10 cellular contexts compared by ENCODE assay signal in genomic region chr7:134886353-134887057, GRCh38.
DNase-seq lines count a peak whose midpoint lies in the region; ATAC-seq and TF ChIP-seq lines count a peak whose summit lies in the region.
"Had no signal": no experiment of that assay in that cellular context is flagged by ENCODE, and none has a peak within 500 bp of the region (broad histone marks: within the 10 kb centered on the region; RNA-seq: fewer than 3 reads in every experiment).

No MANE protein-coding gene starts in this region.

- POLR2A ChIA-PET in CD4-positive, alpha-beta T cell (lab: Charles Lee): interaction anchor here (0.9 to 1.3 kb wide), 3 partner anchors 22 to 427 kb away, joined by 3 to 9 read pairs (median 3); partner anchors contain the start of gene AKR1B1

- no peak overlapping the region for H3K9ac ChIP-seq in endocrine pancreas (ENCODE audit: control insufficient read depth, insufficient read depth, low read length)

- peak overlapping the region; percentile 72 for H3K27ac Mint-ChIP-seq in CD4-positive, alpha-beta T cell
- H3K27ac Mint-ChIP-seq: stimulated activated naive CD8-positive, alpha-beta T cell treated with anti-CD3 and anti-CD28 coated beads, Interleukin-15, Interleukin-2, amounts not matched to agents 100 ng/mL and 50 ng/mL, for 24 hours had no signal

- no peaks in the 10 kb centered on the region for H3K9me3 ChIP-seq in CD4-positive, alpha-beta T cell (ENCODE audit: control insufficient read depth, low read length)
- no peaks in the 10 kb centered on the region for H3K9me3 ChIP-seq in endocrine pancreas (ENCODE audit: control insufficient read depth, low read length)

- no peaks in the 10 kb centered on the region for H3K36me3 ChIP-seq in endocrine pancreas (ENCODE audit: control insufficient read depth, insufficient read depth, low read length)

- intact Hi-C loops in CD4-positive, alpha-beta T cell (cut with DNase I, micrococcal nuclease): no loop called here

- H3K4me3 ChIP-seq in endocrine pancreas (ENCODE audit: control insufficient read depth, insufficient read depth, low read length): peak overlapping the region; percentile 58

- no peaks in the 10 kb centered on the region for H3K36me3 Mint-ChIP-seq in CD4-positive, alpha-beta T cell (ENCODE audit: low read depth)

- CTCF ChIA-PET in CD4-positive, alpha-beta T cell (lab: Charles Lee): interaction anchor here (0.6 kb wide), 1 partner anchor 383 kb away, joined by 4 read pairs; no protein-coding TSS in a partner anchor

- peak; percentile 54 for ATAC-seq in CD4-positive, alpha-beta T cell (ENCODE audit: poor library complexity)
- ATAC-seq in omental fat pad (ENCODE audit: low FRiP score) (peak; percentile 38), HG02763 (IDR thresholded peaks at IDR 0.05; ENCODE audit: unreplicated experiment) (no peak), HG03039 (IDR thresholded peaks at IDR 0.05; ENCODE audit: unreplicated experiment) (no peak), HG02852 (IDR thresholded peaks at IDR 0.05; ENCODE audit: unreplicated experiment) (no peak)

- DNase-seq in CD4-positive, alpha-beta T cell: no peak
- peak; percentile 89 for DNase-seq in NCI-H2081 treated with DMSO at 0.1 percent for 48 hours (lab: John Stamatoyannopoulos, UW)
- DNase-seq in omental fat pad (ENCODE audit: low spot score): no peak
- no peak for DNase-seq in OCI-M2 (lab: John Stamatoyannopoulos, UW; ENCODE audit: unreplicated experiment)
- DNase-seq: activated CD8-positive, alpha-beta memory T cell treated with anti-CD3 and anti-CD28 coated beads for 24 hours had no signal

- H3K4me1 ChIP-seq in endocrine pancreas (ENCODE audit: control insufficient read depth, insufficient read depth, low read length): peaks cover 4% of the 10 kb centered on the region

- H3K4me1 Mint-ChIP-seq in CD4-positive, alpha-beta T cell (ENCODE audit: low read depth): peaks cover 28% of the 10 kb centered on the region

- H3K4me3 Mint-ChIP-seq in CD4-positive, alpha-beta T cell: peak overlapping the region; percentile 26
- H3K4me3 Mint-ChIP-seq: stimulated activated naive CD8-positive, alpha-beta T cell treated with anti-CD3 and anti-CD28 coated beads, Interleukin-15, Interleukin-2, amounts not matched to agents 100 ng/mL and 50 ng/mL, for 24 hours had no signal

- H3K27me3 Mint-ChIP-seq in CD4-positive, alpha-beta T cell: peaks cover 5% of the 10 kb centered on the region

- no peaks in the 10 kb centered on the region for H3K27me3 ChIP-seq in CD4-positive, alpha-beta T cell (ENCODE audit: control insufficient read depth, insufficient read depth, low read length)
- no peaks in the 10 kb centered on the region for H3K27me3 ChIP-seq in endocrine pancreas (ENCODE audit: control insufficient read depth, insufficient read depth, low read length)

- no peaks in the 10 kb centered on the region for H3K9me3 Mint-ChIP-seq in CD4-positive, alpha-beta T cell
- H3K9me3 Mint-ChIP-seq: stimulated activated naive CD8-positive, alpha-beta T cell treated with anti-CD3 and anti-CD28 coated beads, Interleukin-15, Interleukin-2, amounts not matched to agents 100 ng/mL and 50 ng/mL, for 24 hours had no signal

- no peak for TF ChIP-seq CTCF in CD4-positive, alpha-beta T cell (IDR thresholded peaks at IDR 0.05)
- TF ChIP-seq CTCF in omental fat pad (IDR thresholded peaks at IDR 0.05): no peak

- H3K27ac ChIP-seq in CD4-positive, alpha-beta T cell (ENCODE audit: low read depth, low read length): no peak overlapping the region

Comparison
In these comparisons a context has a peak if more than half of its experiments do, and no peak if none do; other contexts are left out.
1. ATAC-seq: peak in CD4-positive, alpha-beta T cell (single experiment) and omental fat pad (single experiment); none in HG02763 (single experiment), HG03039 (single experiment) and HG02852 (single experiment).